31 cellular contexts compared by ENCODE assay signal in genomic region chr12:52527121-52527800, GRCh38. TPM values are rescaled to one million over a fixed set of nuclear protein-coding genes. Genes with fewer than 3 reads are reported as not detected.
DNase-seq lines count a peak whose midpoint lies in the region; ATAC-seq and TF ChIP-seq lines count a peak whose summit lies in the region.
"Had no signal": no experiment of that assay in that cellular context is flagged by ENCODE, and none has a peak within 500 bp of the region (broad histone marks: within the 10 kb centered on the region; RNA-seq: fewer than 3 reads in every experiment).

No MANE protein-coding gene starts in this region.

- no peak for ATAC-seq in activated naive CD8-positive, alpha-beta T cell treated with anti-CD3 and anti-CD28 coated beads, Interleukin-2, amount 50 U/mL, for 24 hours
- ATAC-seq: esophagus mucosa, right lobe of liver had no signal

- no peaks in the 10 kb centered on the region for H3K27me3 Mint-ChIP-seq in activated naive CD8-positive, alpha-beta T cell treated with anti-CD3 and anti-CD28 coated beads, Interleukin-2, amount 50 U/mL, for 24 hours
- H3K27me3 Mint-ChIP-seq in immature natural killer cell (ENCODE audit: low read depth in 3 of 3), result peaks cover 3 to 7% (median 6%) of the 10 kb centered on the region in 3 donors
- H3K27me3 Mint-ChIP-seq in chondrocyte (ENCODE audit: low read depth), result peaks cover 34% of the 10 kb centered on the region

- H3K36me3 ChIP-seq in vagina, result no peaks in the 10 kb centered on the region
- H3K36me3 ChIP-seq in tibial nerve, result no peaks in the 10 kb centered on the region
- H3K36me3 ChIP-seq: neutrophil, right lobe of liver, tibial artery had no signal

- DNase-seq in activated CD8-positive, alpha-beta memory T cell treated with anti-CD3 and anti-CD28 coated beads for 24 hours, result peak; percentile 33
- no peak for DNase-seq in activated CD8-positive, alpha-beta memory T cell treated with anti-CD3 and anti-CD28 coated beads, Interleukin-2, amount 50 U/mL, for 4 hours
- DNase-seq in activated naive CD8-positive, alpha-beta T cell treated with anti-CD3 and anti-CD28 coated beads, Interleukin-2, amount 50 U/mL, for 24 hours, result no peak
- DNase-seq in immature natural killer cell (no peak), vagina (ENCODE audit: extremely low spot score in 2 of 2) (peak; percentile 77 to 80), chondrocyte (ENCODE audit: low spot score) (no peak), dermis blood vessel endothelial cell (no peak), tibial nerve (ENCODE audit: low spot score in 2 of 2) (no peak)
- DNase-seq: activated CD4-positive, alpha-beta T cell treated with anti-CD3 and anti-CD28 coated beads for 48 hours; activated naive CD4-positive, alpha-beta T cell treated with anti-CD3 and anti-CD28 coated beads, Interleukin-2, amount 10 ng/mL, durations not matched to agents 7 days and 5 days; cortex of kidney; DMS79; HCEC 1CT; NCI-H1417; NCI-H2081; SIG-M5 had no signal

- no peak overlapping the region for H3K4me3 Mint-ChIP-seq in activated naive CD8-positive, alpha-beta T cell treated with anti-CD3 and anti-CD28 coated beads, Interleukin-2, amount 50 U/mL, for 24 hours
- H3K4me3 Mint-ChIP-seq in immature natural killer cell (peak overlapping the region; percentile 61 to 83 (median 76)), chondrocyte (ENCODE audit: unreplicated experiment) (no peak overlapping the region)
- H3K4me3 Mint-ChIP-seq: activated naive CD4-positive, alpha-beta T cell treated with anti-CD3 and anti-CD28 coated beads, Interleukin-2, amount 10 ng/mL, durations not matched to agents 7 days and 5 days; activated T-helper 1 cell treated with anti-CD3 and anti-CD28 coated beads, Interleukin-12 subunit alpha, Interleukin-12 subunit beta, Interleukin-2, Interleukin-4 antibody, amounts not matched to agents 30 ng/mL and 10 ng/mL and 1 ng/mL, durations not matched to agents 14 hours and 24 hours and 36 hours; CD14-positive monocyte; T-helper 2 cell treated with Interferon-gamma antibody and Interleukin-4, amounts not matched to agents 5 μg/mL and 100 μg/mL, for 36 hours had no signal

- H3K4me3 ChIP-seq in vagina, result no peak overlapping the region
- no peak overlapping the region for H3K4me3 ChIP-seq in tibial nerve
- H3K4me3 ChIP-seq: right lobe of liver, tibial artery had no signal

- H3K27me3 ChIP-seq in vagina, result no peaks in the 10 kb centered on the region
- H3K27me3 ChIP-seq in tibial nerve, result no peaks in the 10 kb centered on the region
- H3K27me3 ChIP-seq: right lobe of liver, tibial artery had no signal

- WGBS in tibial nerve, 2 donors, result 52 to 79% methylated on average over 4 of the region's 4 CpGs

- H3K36me3 Mint-ChIP-seq in activated naive CD8-positive, alpha-beta T cell treated with anti-CD3 and anti-CD28 coated beads, Interleukin-2, amount 50 U/mL, for 24 hours (ENCODE audit: low read depth), result no peaks in the 10 kb centered on the region
- peaks cover 0 to 4% (median 0%) of the 10 kb centered on the region in 3 donors for H3K36me3 Mint-ChIP-seq in immature natural killer cell
- H3K36me3 Mint-ChIP-seq in chondrocyte (ENCODE audit: low read depth), result no peaks in the 10 kb centered on the region
- H3K36me3 Mint-ChIP-seq: activated naive CD4-positive, alpha-beta T cell treated with anti-CD3 and anti-CD28 coated beads, Interleukin-2, amount 10 ng/mL, durations not matched to agents 7 days and 5 days; CD14-positive monocyte had no signal

- TF ChIP-seq EP300 in tibial nerve (IDR thresholded peaks at IDR 0.05), result no peak

- TF ChIP-seq CTCF in vagina (IDR thresholded peaks at IDR 0.05), result no peak
- TF ChIP-seq CTCF in chondrocyte (IDR thresholded peaks at IDR 0.05), result no peak
- no peak for TF ChIP-seq CTCF in tibial nerve (IDR thresholded peaks at IDR 0.05)

- no peaks in the 10 kb centered on the region for H3K4me1 Mint-ChIP-seq in activated naive CD8-positive, alpha-beta T cell treated with anti-CD3 and anti-CD28 coated beads, Interleukin-2, amount 50 U/mL, for 24 hours
- H3K4me1 Mint-ChIP-seq in immature natural killer cell, result peaks cover 32 to 35% of the 10 kb centered on the region in 2 donors
- H3K4me1 Mint-ChIP-seq in chondrocyte (ENCODE audit: low read depth), result peaks cover 4% of the 10 kb centered on the region

- no peak for TF ChIP-seq POLR2A in vagina (IDR thresholded peaks at IDR 0.05)
- TF ChIP-seq POLR2A in tibial nerve (IDR thresholded peaks at IDR 0.05), result no peak

- no peaks in the 10 kb centered on the region for H3K9me3 Mint-ChIP-seq in activated naive CD8-positive, alpha-beta T cell treated with anti-CD3 and anti-CD28 coated beads, Interleukin-2, amount 50 U/mL, for 24 hours
- H3K9me3 Mint-ChIP-seq in immature natural killer cell, result no peaks in the 10 kb centered on the region
- H3K9me3 Mint-ChIP-seq in chondrocyte (ENCODE audit: low read depth), result no peaks in the 10 kb centered on the region
- H3K9me3 Mint-ChIP-seq: activated naive CD4-positive, alpha-beta T cell treated with anti-CD3 and anti-CD28 coated beads, Interleukin-2, amount 10 ng/mL, durations not matched to agents 7 days and 5 days; activated T-helper 1 cell treated with anti-CD3 and anti-CD28 coated beads, Interleukin-12 subunit alpha, Interleukin-12 subunit beta, Interleukin-2, Interleukin-4 antibody, amounts not matched to agents 30 ng/mL and 10 ng/mL and 1 ng/mL, durations not matched to agents 14 hours and 24 hours and 36 hours; CD14-positive monocyte; T-helper 2 cell treated with Interferon-gamma antibody and Interleukin-4, amounts not matched to agents 5 μg/mL and 100 μg/mL, for 36 hours had no signal

- H3K4me1 ChIP-seq in vagina (peaks cover 24% of the 10 kb centered on the region), tibial nerve (no peaks in the 10 kb centered on the region)
- H3K4me1 ChIP-seq: right lobe of liver had no signal

- H3K27ac Mint-ChIP-seq in activated naive CD8-positive, alpha-beta T cell treated with anti-CD3 and anti-CD28 coated beads, Interleukin-2, amount 50 U/mL, for 24 hours, result peak overlapping the region; percentile 27
- H3K27ac Mint-ChIP-seq in immature natural killer cell (peak overlapping the region; percentile 69 to 91 (median 82)), chondrocyte (ENCODE audit: unreplicated experiment) (no peak overlapping the region)
- H3K27ac Mint-ChIP-seq: activated naive CD4-positive, alpha-beta T cell treated with anti-CD3 and anti-CD28 coated beads, Interleukin-2, amount 10 ng/mL, durations not matched to agents 7 days and 5 days; activated T-helper 1 cell treated with anti-CD3 and anti-CD28 coated beads, Interleukin-12 subunit alpha, Interleukin-12 subunit beta, Interleukin-2, Interleukin-4 antibody, amounts not matched to agents 30 ng/mL and 10 ng/mL and 1 ng/mL, durations not matched to agents 14 hours and 24 hours and 36 hours; CD14-positive monocyte; T-helper 2 cell treated with Interferon-gamma antibody and Interleukin-4, amounts not matched to agents 5 μg/mL and 100 μg/mL, for 36 hours had no signal

- H3K9me3 ChIP-seq in vagina (no peaks in the 10 kb centered on the region), tibial nerve (no peaks in the 10 kb centered on the region)
- H3K9me3 ChIP-seq: Caco-2, neutrophil, right lobe of liver, tibial artery had no signal

- intact Hi-C loops in vagina (cut with DNase I), result no loop called here

- H3K27ac ChIP-seq in vagina (no peak overlapping the region), tibial nerve (no peak overlapping the region)
- H3K27ac ChIP-seq: KMS-11, neutrophil, right lobe of liver, tibial artery had no signal

RNA-seq across cellular contexts. Expression of gene KRT5, which starts 7.1 kb away (rescaled TPM):
- polyA plus RNA-seq in immature natural killer cell, result not detected
- 4,247 TPM for total RNA-seq in vagina
- not detected in 3 replicates for total RNA-seq in chondrocyte
- 0.42 and 2.7 TPM in 2 replicates for total RNA-seq in dermis blood vessel endothelial cell
- total RNA-seq in tibial nerve, result 1 to 10 TPM in 1 of 4 donors, under 1 TPM in 1, not detected in 2; 0.22 to 2.7 TPM
- total RNA-seq: activated T-helper 1 cell treated with anti-CD3 and anti-CD28 coated beads, Interleukin-12 subunit alpha, Interleukin-12 subunit beta, Interleukin-2, Interleukin-4 antibody, amounts not matched to agents 30 ng/mL and 10 ng/mL and 1 ng/mL, durations not matched to agents 14 hours and 24 hours and 36 hours; liver; progenitor cell of endocrine pancreas had no signal
- polyA plus RNA-seq: CD14-positive monocyte had no signal

RNA-seq across cellular contexts. Expression of gene KRT71, which starts 25.7 kb away (rescaled TPM):
- polyA plus RNA-seq in immature natural killer cell, result not detected
- total RNA-seq in vagina, result not detected
- total RNA-seq in chondrocyte, result not detected in 3 replicates
- not detected in 2 replicates for total RNA-seq in dermis blood vessel endothelial cell
- not detected for total RNA-seq in tibial nerve
- total RNA-seq: A172; activated T-helper 1 cell treated with anti-CD3 and anti-CD28 coated beads, Interleukin-12 subunit alpha, Interleukin-12 subunit beta, Interleukin-2, Interleukin-4 antibody, amounts not matched to agents 30 ng/mL and 10 ng/mL and 1 ng/mL, durations not matched to agents 14 hours and 24 hours and 36 hours; esophagus mucosa; fibroblast of villous mesenchyme; liver; myocyte; progenitor cell of endocrine pancreas; right lobe of liver had no signal
- polyA plus RNA-seq: CD14-positive monocyte, keratinocyte, liver had no signal

RNA-seq across cellular contexts. Expression of gene KRT6A, which starts 34.2 kb away (rescaled TPM):
- polyA plus RNA-seq in immature natural killer cell, result not detected
- total RNA-seq in vagina, result 7,258 TPM
- total RNA-seq in chondrocyte, result not detected in 3 replicates
- 0.47 and 1.9 TPM in 2 replicates for total RNA-seq in dermis blood vessel endothelial cell
- total RNA-seq in tibial nerve, result under 1 TPM in 1 of 4 donors, not detected in 3; 0.30 TPM
- total RNA-seq: A172; activated T-helper 1 cell treated with anti-CD3 and anti-CD28 coated beads, Interleukin-12 subunit alpha, Interleukin-12 subunit beta, Interleukin-2, Interleukin-4 antibody, amounts not matched to agents 30 ng/mL and 10 ng/mL and 1 ng/mL, durations not matched to agents 14 hours and 24 hours and 36 hours; fibroblast of villous mesenchyme; myocyte; progenitor cell of endocrine pancreas had no signal
- polyA plus RNA-seq: CD14-positive monocyte had no signal

RNA-seq across cellular contexts. Expression of gene KRT74, which starts 46.4 kb away (rescaled TPM):
- polyA plus RNA-seq in immature natural killer cell, result not detected
- total RNA-seq in vagina (not detected), chondrocyte (not detected in 3 replicates), dermis blood vessel endothelial cell (not detected in 2 replicates), tibial nerve (not detected)
- total RNA-seq: A172; activated T-helper 1 cell treated with anti-CD3 and anti-CD28 coated beads, Interleukin-12 subunit alpha, Interleukin-12 subunit beta, Interleukin-2, Interleukin-4 antibody, amounts not matched to agents 30 ng/mL and 10 ng/mL and 1 ng/mL, durations not matched to agents 14 hours and 24 hours and 36 hours; Caco-2; fibroblast of villous mesenchyme; liver; myocyte; progenitor cell of endocrine pancreas; right lobe of liver had no signal
- polyA plus RNA-seq: CD14-positive monocyte, liver had no signal

RNA-seq across cellular contexts. Expression of gene KRT6C, which starts 53.7 kb away (rescaled TPM):
- polyA plus RNA-seq in immature natural killer cell, result not detected
- 257 TPM for total RNA-seq in vagina
- not detected in 3 replicates for total RNA-seq in chondrocyte
- total RNA-seq in dermis blood vessel endothelial cell, result not detected in 2 replicates
- total RNA-seq in tibial nerve, result not detected
- total RNA-seq: A172; activated T-helper 1 cell treated with anti-CD3 and anti-CD28 coated beads, Interleukin-12 subunit alpha, Interleukin-12 subunit beta, Interleukin-2, Interleukin-4 antibody, amounts not matched to agents 30 ng/mL and 10 ng/mL and 1 ng/mL, durations not matched to agents 14 hours and 24 hours and 36 hours; Caco-2; fibroblast of villous mesenchyme; myocyte; progenitor cell of endocrine pancreas had no signal
- polyA plus RNA-seq: CD14-positive monocyte, liver had no signal

Comparison
In these comparisons a context has a peak if more than half of its experiments do, and no peak if none do; other contexts are left out.
1. DNase-seq: peak in activated CD8-positive, alpha-beta memory T cell treated with anti-CD3 and anti-CD28 coated beads for 24 hours (single experiment) and vagina (2 of 2); none in activated CD8-positive, alpha-beta memory T cell treated with anti-CD3 and anti-CD28 coated beads, Interleukin-2, amount 50 U/mL, for 4 hours (single experiment), activated naive CD8-positive, alpha-beta T cell treated with anti-CD3 and anti-CD28 coated beads, Interleukin-2, amount 50 U/mL, for 24 hours (single experiment), immature natural killer cell (0 of 3), chondrocyte (single experiment), dermis blood vessel endothelial cell (single experiment) and tibial nerve (0 of 2).
2. H3K4me3 Mint-ChIP-seq: peak in immature natural killer cell (5 of 5); none in activated naive CD8-positive, alpha-beta T cell treated with anti-CD3 and anti-CD28 coated beads, Interleukin-2, amount 50 U/mL, for 24 hours (single experiment) and chondrocyte (single experiment).
3. RNA of gene KRT5, which starts 7.1 kb away (total RNA-seq): 4,247 TPM in vagina (single experiment); 0.42 to 2.7 TPM in dermis blood vessel endothelial cell, 0.22 to 2.7 TPM in tibial nerve and not detected in chondrocyte; every median in the first group is over 1,000 times any median in the second.
4. RNA of gene KRT6A, which starts 34.2 kb away (total RNA-seq): 7,258 TPM in vagina (single experiment); 0.47 to 1.9 TPM in dermis blood vessel endothelial cell, not detected in chondrocyte and 0.30 TPM in tibial nerve; every median in the first group is over 1,000 times any median in the second.